Comparison of ENCODE assay signal across 31 cellular contexts in the genomic region with DNA sequence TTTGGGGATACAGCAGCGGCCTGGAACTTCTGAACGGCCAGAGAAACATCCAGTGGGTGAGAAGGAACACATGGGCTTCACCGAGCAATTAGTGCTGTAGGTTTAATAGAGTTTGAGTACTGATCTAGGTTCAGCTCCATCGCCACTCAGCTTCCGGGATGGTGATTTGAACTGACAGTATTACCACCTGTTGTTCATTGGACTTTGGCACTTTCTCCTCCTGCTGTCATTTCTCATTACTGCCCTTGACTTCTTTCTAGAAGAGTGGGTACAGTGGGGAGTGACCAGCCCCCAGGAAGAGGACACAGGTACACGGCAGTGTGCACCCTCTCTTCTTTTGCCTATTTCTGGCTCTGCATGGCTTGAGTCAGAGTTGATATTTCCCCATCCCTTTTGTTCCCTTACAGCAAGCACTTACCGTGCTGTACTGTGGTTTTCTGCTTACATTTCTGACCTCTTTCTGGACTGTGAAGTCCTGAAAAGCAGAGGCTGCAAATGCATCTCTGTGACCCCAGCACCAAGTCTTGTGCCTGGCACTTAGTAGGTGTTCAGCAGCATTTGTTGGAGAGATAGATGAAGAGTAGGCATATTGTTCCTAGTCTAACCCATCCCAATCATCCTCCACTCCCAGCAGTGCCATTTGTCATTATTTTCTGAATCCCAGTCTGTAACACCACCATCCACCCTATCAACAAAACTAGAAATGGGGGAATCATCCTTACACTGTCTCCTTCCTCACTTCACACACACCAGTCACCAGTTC.
DNase-seq lines count a peak whose midpoint lies in the region; ATAC-seq and TF ChIP-seq lines count a peak whose summit lies in the region.
"Had no signal": no experiment of that assay in that cellular context is flagged by ENCODE, and none has a peak within 500 bp of the region (broad histone marks: within the 10 kb centered on the region; RNA-seq: fewer than 3 reads in every experiment).

No MANE protein-coding gene starts in this region.

- H3K27ac ChIP-seq in CD4-positive, CD25-positive, alpha-beta regulatory T cell (ENCODE audit: insufficient read depth, low read length, poor library complexity, severe bottlenecking), result no peak overlapping the region
- H3K27ac ChIP-seq in RWPE2 (ENCODE audit: poor library complexity, severe bottlenecking), result no peak overlapping the region
- H3K27ac ChIP-seq: ovary, SJCRH30, thoracic aorta had no signal

- no peak for ATAC-seq in CD4-positive, CD25-positive, alpha-beta regulatory T cell (ENCODE audit: low read depth in 2 of 2)
- 0 out of 3 replicates have a peak, but pooled peaks have one; percentile 21 for ATAC-seq in RWPE2 (ENCODE audit: low read depth)
- ATAC-seq: CD8-positive, alpha-beta T cell; effector memory CD8-positive, alpha-beta T cell; GM12878; left cardiac atrium had no signal

- H3K4me3 ChIP-seq in CD4-positive, CD25-positive, alpha-beta regulatory T cell (ENCODE audit: low read depth, low read length), result no peak overlapping the region
- H3K4me3 ChIP-seq in RWPE2 (ENCODE audit: severe bottlenecking), result no peak overlapping the region
- H3K4me3 ChIP-seq: GM12878, ovary, SJCRH30, smooth muscle cell, thoracic aorta had no signal

- no peaks in the 10 kb centered on the region for H3K4me1 ChIP-seq in CD4-positive, CD25-positive, alpha-beta regulatory T cell (ENCODE audit: control insufficient read depth, insufficient read depth, low read length, poor library complexity, severe bottlenecking)
- no peaks in the 10 kb centered on the region for H3K4me1 ChIP-seq in RWPE2 (ENCODE audit: insufficient read depth, poor library complexity, severe bottlenecking)
- H3K4me1 ChIP-seq: SJCRH30 had no signal

- H3K27me3 ChIP-seq in CD4-positive, CD25-positive, alpha-beta regulatory T cell (ENCODE audit: control insufficient read depth, insufficient read depth, low read length), result no peaks in the 10 kb centered on the region
- H3K27me3 ChIP-seq in RWPE2 (ENCODE audit: insufficient read depth, poor library complexity, severe bottlenecking), result no peaks in the 10 kb centered on the region
- H3K27me3 ChIP-seq: ovary, SJCRH30 had no signal

- H3K36me3 ChIP-seq in CD4-positive, CD25-positive, alpha-beta regulatory T cell (ENCODE audit: control insufficient read depth, insufficient read depth, low read length), result no peaks in the 10 kb centered on the region
- H3K36me3 ChIP-seq in RWPE2 (ENCODE audit: low read depth), result no peaks in the 10 kb centered on the region
- H3K36me3 ChIP-seq: ovary, SJCRH30, thoracic aorta had no signal

- no peak overlapping the region for H3K4me3 Mint-ChIP-seq in CD4-positive, CD25-positive, alpha-beta regulatory T cell
- H3K4me3 Mint-ChIP-seq: activated B cell treated with CpG ODN at 0.5 μM for 24 hours; activated CD4-positive, alpha-beta T cell treated with anti-CD3 and anti-CD28 coated beads, Interleukin-2, amount 10 ng/mL, durations not matched to agents 7 days and 5 days; activated naive CD8-positive, alpha-beta T cell treated with anti-CD3 and anti-CD28 coated beads, Interleukin-2, amount 10 ng/mL, durations not matched to agents 7 days and 5 days; B cell; CD8-positive, alpha-beta T cell; effector memory CD8-positive, alpha-beta T cell; IgD-negative memory B cell had no signal

- peaks cover 0 to 2% (median 0%) of the 10 kb centered on the region in 7 donors for H3K9me3 Mint-ChIP-seq in CD4-positive, CD25-positive, alpha-beta regulatory T cell
- H3K9me3 Mint-ChIP-seq: activated B cell treated with CpG ODN at 0.5 μM for 24 hours; activated CD4-positive, alpha-beta T cell treated with anti-CD3 and anti-CD28 coated beads, Interleukin-2, amount 10 ng/mL, durations not matched to agents 7 days and 5 days; activated naive CD8-positive, alpha-beta T cell treated with anti-CD3 and anti-CD28 coated beads, Interleukin-2, amount 10 ng/mL, durations not matched to agents 7 days and 5 days; CD8-positive, alpha-beta T cell; effector memory CD8-positive, alpha-beta T cell had no signal

- in situ Hi-C loops in G401 (cut with HindIII; ENCODE audit: low sequenced_read_pairs), result no loop called here

- no peaks in the 10 kb centered on the region for H3K4me1 Mint-ChIP-seq in CD4-positive, CD25-positive, alpha-beta regulatory T cell
- H3K4me1 Mint-ChIP-seq: activated B cell treated with CpG ODN at 0.5 μM for 24 hours; activated CD4-positive, alpha-beta T cell treated with anti-CD3 and anti-CD28 coated beads, Interleukin-2, amount 10 ng/mL, durations not matched to agents 7 days and 5 days; activated naive CD8-positive, alpha-beta T cell treated with anti-CD3 and anti-CD28 coated beads, Interleukin-2, amount 10 ng/mL, durations not matched to agents 7 days and 5 days; B cell; IgD-negative memory B cell had no signal

- H3K27ac Mint-ChIP-seq in CD4-positive, CD25-positive, alpha-beta regulatory T cell, result peak overlapping the region in 2 of 3 donors; percentile 5 to 72
- H3K27ac Mint-ChIP-seq: activated B cell treated with CpG ODN at 0.5 μM for 24 hours; activated CD4-positive, alpha-beta T cell treated with anti-CD3 and anti-CD28 coated beads, Interleukin-2, amount 10 ng/mL, durations not matched to agents 7 days and 5 days; activated naive CD8-positive, alpha-beta T cell treated with anti-CD3 and anti-CD28 coated beads, Interleukin-2, amount 10 ng/mL, durations not matched to agents 7 days and 5 days; B cell; CD8-positive, alpha-beta T cell had no signal

- peaks cover 7% of the 10 kb centered on the region for H3K36me3 Mint-ChIP-seq in CD4-positive, CD25-positive, alpha-beta regulatory T cell
- H3K36me3 Mint-ChIP-seq: activated naive CD8-positive, alpha-beta T cell treated with anti-CD3 and anti-CD28 coated beads, Interleukin-2, amount 10 ng/mL, durations not matched to agents 7 days and 5 days; CD8-positive, alpha-beta T cell had no signal

- no peaks in the 10 kb centered on the region for H3K27me3 Mint-ChIP-seq in CD4-positive, CD25-positive, alpha-beta regulatory T cell
- H3K27me3 Mint-ChIP-seq: activated B cell treated with CpG ODN at 0.5 μM for 24 hours; activated CD4-positive, alpha-beta T cell treated with anti-CD3 and anti-CD28 coated beads, Interleukin-2, amount 10 ng/mL, durations not matched to agents 7 days and 5 days; activated naive CD8-positive, alpha-beta T cell treated with anti-CD3 and anti-CD28 coated beads, Interleukin-2, amount 10 ng/mL, durations not matched to agents 7 days and 5 days; B cell; effector memory CD8-positive, alpha-beta T cell; IgD-negative memory B cell had no signal

- no peaks in the 10 kb centered on the region for H3K9me3 ChIP-seq in CD4-positive, CD25-positive, alpha-beta regulatory T cell (ENCODE audit: control insufficient read depth in 2 of 2, low read length in 2 of 2)
- no peaks in the 10 kb centered on the region for H3K9me3 ChIP-seq in RWPE2 (ENCODE audit: severe bottlenecking)
- H3K9me3 ChIP-seq: ovary, SJCRH30, thoracic aorta had no signal

- DNase-seq in CD4-positive, CD25-positive, alpha-beta regulatory T cell, result no peak
- DNase-seq in RWPE2 (ENCODE audit: low spot score) (no peak), fibroblast of gingiva (ENCODE audit: low read depth) (peak; percentile 66), retina (peak; percentile 81), NCI-H128 (lab: John Stamatoyannopoulos, UW; ENCODE audit: unreplicated experiment) (no peak), activated gamma-delta T cell treated with Interleukin-2 at 50 U/mL for 16 hours (no peak), G401 (ENCODE audit: low spot score) (no peak), T-helper 1 cell (no peak)
- DNase-seq: activated B cell treated with CpG ODN at 0.5 μM for 24 hours; activated CD4-positive, alpha-beta T cell treated with anti-CD3 and anti-CD28 coated beads, Interleukin-2, amount 10 ng/mL, durations not matched to agents 7 days and 5 days; activated effector memory CD4-positive, alpha-beta T cell treated with anti-CD3 and anti-CD28 coated beads, Interleukin-2, amount 50 U/mL, for 16 hours; activated naive CD8-positive, alpha-beta T cell treated with anti-CD3 and anti-CD28 coated beads, Interleukin-2, amount 10 ng/mL, durations not matched to agents 7 days and 5 days; caudate nucleus; effector memory CD8-positive, alpha-beta T cell; EL; erythroblast; hippocampal formation; left cardiac atrium; NCI-H1048; NCI-H1694 treated with DMSO at 0.1 percent for 48 hours; NCI-H446 treated with DMSO at 0.1 percent for 48 hours; ovary; SJCRH30; stimulated activated CD4-positive, alpha-beta T cell treated with anti-CD3 and anti-CD28 coated beads, Interleukin-1b, Interleukin-23, amount 100 ng/mL, for 48 hours; stimulated activated naive CD4-positive, alpha-beta T cell treated with Interleukin-2 at 50 U/mL for 16 hours had no signal

- no peak for TF ChIP-seq CTCF in RWPE2 (IDR thresholded peaks at IDR 0.05; ENCODE audit: poor library complexity, severe bottlenecking)

Comparison
In these comparisons a context has a peak if more than half of its experiments do, and no peak if none do; other contexts are left out.
1. DNase-seq: peak in fibroblast of gingiva (single experiment) and retina (single experiment); none in CD4-positive, CD25-positive, alpha-beta regulatory T cell (0 of 3), RWPE2 (single experiment), NCI-H128 (single experiment), activated gamma-delta T cell treated with Interleukin-2 at 50 U/mL for 16 hours (single experiment), G401 (single experiment) and T-helper 1 cell (0 of 5).